Comparison of ENCODE assay signal across 10 cellular contexts in the genomic region with DNA sequence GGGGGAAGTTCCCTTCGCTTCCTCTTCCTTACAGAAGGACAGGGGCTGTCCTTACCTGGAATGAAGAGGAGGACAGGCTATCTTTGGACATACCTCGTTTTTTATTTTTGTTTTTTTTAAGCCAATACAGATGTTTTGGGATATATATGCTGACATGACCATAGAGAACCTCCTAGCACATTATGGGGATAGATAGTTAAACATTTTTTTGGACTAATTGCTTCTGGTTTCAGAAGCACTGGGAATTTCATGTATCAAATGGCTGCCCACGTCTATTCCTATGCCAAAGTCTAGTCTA.
DNase-seq lines count a peak whose midpoint lies in the region; ATAC-seq and TF ChIP-seq lines count a peak whose summit lies in the region.
"Had no signal": no experiment of that assay in that cellular context is flagged by ENCODE, and none has a peak within 500 bp of the region (broad histone marks: within the 10 kb centered on the region; RNA-seq: fewer than 3 reads in every experiment).

No MANE protein-coding gene starts in this region.

- H3K36me3 Mint-ChIP-seq in activated naive CD4-positive, alpha-beta T cell treated with anti-CD3 and anti-CD28 coated beads for 36 hours (ENCODE audit: low read depth) = peaks cover 39% of the 10 kb centered on the region
- H3K36me3 Mint-ChIP-seq in MCF 10A (ENCODE audit: insufficient read depth, unreplicated experiment) = no peaks in the 10 kb centered on the region
- peaks cover 39 to 61% of the 10 kb centered on the region in 2 donors for H3K36me3 Mint-ChIP-seq in naive B cell
- peaks cover 42% of the 10 kb centered on the region for H3K36me3 Mint-ChIP-seq in type B pancreatic cell

- H3K27me3 Mint-ChIP-seq in activated naive CD4-positive, alpha-beta T cell treated with anti-CD3 and anti-CD28 coated beads for 36 hours (ENCODE audit: low read depth) = no peaks in the 10 kb centered on the region
- H3K27me3 Mint-ChIP-seq in MCF 10A (ENCODE audit: insufficient read depth, unreplicated experiment) (no peaks in the 10 kb centered on the region), naive B cell (no peaks in the 10 kb centered on the region), type B pancreatic cell (no peaks in the 10 kb centered on the region)

- intact Hi-C loops in activated naive CD4-positive, alpha-beta T cell treated with anti-CD3 and anti-CD28 coated beads for 36 hours (cut with micrococcal nuclease) = no loop called here
- intact Hi-C loops in MCF 10A (cut with micrococcal nuclease) = loop anchor here (5.0 kb wide), 1 partner anchor 86 kb away; no protein-coding TSS in a partner anchor

- no peak overlapping the region for H3K4me3 Mint-ChIP-seq in activated naive CD4-positive, alpha-beta T cell treated with anti-CD3 and anti-CD28 coated beads for 36 hours
- H3K4me3 Mint-ChIP-seq in MCF 10A (ENCODE audit: unreplicated experiment) = no peak overlapping the region
- no peak overlapping the region for H3K4me3 Mint-ChIP-seq in naive B cell
- H3K4me3 Mint-ChIP-seq in type B pancreatic cell = no peak overlapping the region

- H3K4me1 Mint-ChIP-seq in activated naive CD4-positive, alpha-beta T cell treated with anti-CD3 and anti-CD28 coated beads for 36 hours (ENCODE audit: low read depth) = peaks cover 53% of the 10 kb centered on the region
- peaks cover 38% of the 10 kb centered on the region for H3K4me1 Mint-ChIP-seq in MCF 10A (ENCODE audit: insufficient read depth, unreplicated experiment)
- peaks cover 43 to 53% (median 44%) of the 10 kb centered on the region in 3 donors for H3K4me1 Mint-ChIP-seq in naive B cell
- H3K4me1 Mint-ChIP-seq in type B pancreatic cell (ENCODE audit: unreplicated experiment) = peaks cover 39% of the 10 kb centered on the region

- TF ChIP-seq CTCF in MCF 10A (IDR thresholded peaks at IDR 0.05; ENCODE audit: unreplicated experiment) (no peak), type B pancreatic cell (conservative IDR thresholded peaks at IDR 0.05) (no peak)

- POLR2A ChIA-PET in MCF 10A (lab: Yijun Ruan, JAX) = interaction anchor here (0.6 to 1.6 kb wide), 11 partner anchors 8 to 337 kb away, joined by 3 to 8 read pairs (median 4); no protein-coding TSS in a partner anchor

- no TSS peak for BruUV-seq in MCF 10A (replicated peaks; lab: Mats Ljungman, UMichigan)

- CTCF ChIA-PET in activated naive CD4-positive, alpha-beta T cell treated with anti-CD3 and anti-CD28 coated beads for 36 hours (lab: Charles Lee) = no interaction called here
- CTCF ChIA-PET in MCF 10A (lab: Yijun Ruan, JAX) = interaction anchor here (0.6 to 1.4 kb wide), 4 partner anchors 13 to 233 kb away, joined by 3 to 5 read pairs (median 4); no protein-coding TSS in a partner anchor

- peak overlapping the region; percentile 57 for H3K27ac Mint-ChIP-seq in activated naive CD4-positive, alpha-beta T cell treated with anti-CD3 and anti-CD28 coated beads for 36 hours
- H3K27ac Mint-ChIP-seq in MCF 10A (ENCODE audit: low read depth, unreplicated experiment) = peak overlapping the region; percentile 14
- peak overlapping the region in 5 of 6 donors; percentile 69 to 97 (median 87) for H3K27ac Mint-ChIP-seq in naive B cell
- H3K27ac Mint-ChIP-seq in type B pancreatic cell = peak overlapping the region; percentile 53

- DNase-seq in activated naive CD4-positive, alpha-beta T cell treated with anti-CD3 and anti-CD28 coated beads for 36 hours = no peak
- no peak for DNase-seq in activated naive CD4-positive, alpha-beta T cell (lab: John Stamatoyannopoulos, UW)
- DNase-seq in MCF 10A (ENCODE audit: unreplicated experiment) (no peak), naive B cell (no peak), type B pancreatic cell (ENCODE audit: extremely low spot score, unreplicated experiment) (no peak), ecto neural progenitor cell (ENCODE audit: low spot score) (no peak), DMS79 treated with DMSO at 0.1 percent for 48 hours (lab: John Stamatoyannopoulos, UW) (no peak)
- DNase-seq: retina; stimulated activated naive CD4-positive, alpha-beta T cell treated with Interleukin-2 at 50 U/mL for 16 hours had no signal

- H3K9me3 Mint-ChIP-seq in activated naive CD4-positive, alpha-beta T cell treated with anti-CD3 and anti-CD28 coated beads for 36 hours = peaks cover 2% of the 10 kb centered on the region
- H3K9me3 Mint-ChIP-seq in MCF 10A (ENCODE audit: unreplicated experiment) (no peaks in the 10 kb centered on the region), naive B cell (no peaks in the 10 kb centered on the region), type B pancreatic cell (peaks cover 12% of the 10 kb centered on the region)

- ATAC-seq in naive B cell (ENCODE audit: low read depth in 2 of 2) = no peak
- no peak for ATAC-seq in HG02571 (IDR thresholded peaks at IDR 0.05; ENCODE audit: unreplicated experiment)

Comparison
In these comparisons a context has a peak if more than half of its experiments do, and no peak if none do; other contexts are left out.
1. H3K27ac Mint-ChIP-seq: peak in every context shown above with its lines; median percentile 87 in naive B cell; 57 in activated naive CD4-positive, alpha-beta T cell treated with anti-CD3 and anti-CD28 coated beads for 36 hours; 53 in type B pancreatic cell; 14 in MCF 10A.